In the genomic region with DNA sequence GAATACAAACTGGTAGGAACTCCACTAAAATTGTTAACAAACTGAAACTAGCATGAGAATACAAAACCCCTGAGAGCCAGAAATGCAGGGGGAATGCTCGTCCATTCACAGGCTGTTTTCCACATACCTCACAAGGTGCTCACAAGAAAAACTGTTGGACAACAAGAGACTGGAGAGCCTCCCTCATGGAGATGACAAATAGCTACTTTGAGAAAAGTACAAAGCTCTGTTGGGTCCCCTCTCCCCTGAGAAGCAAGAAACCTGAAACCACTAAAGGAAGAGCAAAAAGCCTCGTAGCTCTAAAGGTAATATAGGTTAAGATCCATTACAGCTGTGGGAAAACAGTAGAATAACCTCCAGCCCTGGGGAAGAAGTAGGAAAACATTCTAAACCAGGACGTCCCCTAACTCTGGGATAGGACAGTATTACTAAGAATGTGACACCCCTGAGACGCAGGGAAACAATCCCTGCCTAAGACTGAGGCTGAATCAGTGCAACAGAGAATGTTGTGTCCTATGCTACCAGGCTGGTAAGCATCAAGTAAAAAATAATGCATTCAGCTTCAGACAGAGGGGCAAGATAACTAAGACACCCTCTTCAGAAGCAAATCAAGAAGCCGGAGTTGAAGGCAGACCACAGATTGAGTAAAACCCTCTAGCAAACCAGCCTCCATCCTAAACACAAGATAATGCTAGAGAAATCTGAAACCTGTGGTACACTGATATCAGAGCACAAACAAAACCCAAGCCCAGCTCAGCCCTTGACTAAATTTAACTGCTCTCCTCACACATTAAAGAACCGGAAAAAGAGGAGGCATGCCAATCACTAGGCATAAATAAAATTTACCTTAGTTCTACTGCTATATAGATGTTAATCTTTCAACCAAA, we compare ENCODE assay signal across 1 cellular context.
TF ChIP-seq lines count a peak whose summit lies in the region.

No MANE protein-coding gene starts in this region.

TF ChIP-seq in IMR-90, 13 proteins besides CTCF, POLR2A, EP300 and RAD21:
- TF ChIP-seq MAZ (IDR thresholded peaks at IDR 0.05; ENCODE audit: borderline replicate concordance, low read depth, low read length), result no peak
- TF ChIP-seq MAFK (IDR thresholded peaks at IDR 0.05; ENCODE audit: low read depth, low read length), result no peak
- no peak for TF ChIP-seq BHLHE40 (IDR thresholded peaks at IDR 0.05; ENCODE audit: low read depth, low read length)
- TF ChIP-seq, protein P1, sequence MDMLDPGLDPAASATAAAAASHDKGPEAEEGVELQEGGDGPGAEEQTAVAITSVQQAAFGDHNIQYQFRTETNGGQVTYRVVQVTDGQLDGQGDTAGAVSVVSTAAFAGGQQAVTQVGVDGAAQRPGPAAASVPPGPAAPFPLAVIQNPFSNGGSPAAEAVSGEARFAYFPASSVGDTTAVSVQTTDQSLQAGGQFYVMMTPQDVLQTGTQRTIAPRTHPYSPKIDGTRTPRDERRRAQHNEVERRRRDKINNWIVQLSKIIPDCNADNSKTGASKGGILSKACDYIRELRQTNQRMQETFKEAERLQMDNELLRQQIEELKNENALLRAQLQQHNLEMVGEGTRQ (IDR thresholded peaks at IDR 0.05; ENCODE audit: low read depth, low read length), result no peak
- no peak for TF ChIP-seq RCOR1 (IDR thresholded peaks at IDR 0.05; ENCODE audit: insufficient replicate concordance, low read length)
- TF ChIP-seq SMC3 (IDR thresholded peaks at IDR 0.05; ENCODE audit: low read depth, low read length), result no peak
